ENCODE assay signal across 1 cellular context in genomic region chr17:28041844-28042656, GRCh38.
TF ChIP-seq lines count a peak whose summit lies in the region.

No MANE protein-coding gene starts in this region.

TF ChIP-seq in GM12878, 131 proteins besides CTCF, POLR2A, EP300 and RAD21 (continued from another document):
- TF ChIP-seq, protein P1, sequence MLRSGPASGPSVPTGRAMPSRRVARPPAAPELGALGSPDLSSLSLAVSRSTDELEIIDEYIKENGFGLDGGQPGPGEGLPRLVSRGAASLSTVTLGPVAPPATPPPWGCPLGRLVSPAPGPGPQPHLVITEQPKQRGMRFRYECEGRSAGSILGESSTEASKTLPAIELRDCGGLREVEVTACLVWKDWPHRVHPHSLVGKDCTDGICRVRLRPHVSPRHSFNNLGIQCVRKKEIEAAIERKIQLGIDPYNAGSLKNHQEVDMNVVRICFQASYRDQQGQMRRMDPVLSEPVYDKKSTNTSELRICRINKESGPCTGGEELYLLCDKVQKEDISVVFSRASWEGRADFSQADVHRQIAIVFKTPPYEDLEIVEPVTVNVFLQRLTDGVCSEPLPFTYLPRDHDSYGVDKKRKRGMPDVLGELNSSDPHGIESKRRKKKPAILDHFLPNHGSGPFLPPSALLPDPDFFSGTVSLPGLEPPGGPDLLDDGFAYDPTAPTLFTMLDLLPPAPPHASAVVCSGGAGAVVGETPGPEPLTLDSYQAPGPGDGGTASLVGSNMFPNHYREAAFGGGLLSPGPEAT (IDR thresholded peaks at IDR 0.05; ENCODE audit: low read depth), result no peak
- 0 out of 2 replicates have a peak, but pooled peaks have one; percentile 28 for TF ChIP-seq IKZF1 (conservative IDR thresholded peaks at IDR 0.05)
